Comparison of ENCODE assay signal across 21 cellular contexts in the genomic region with DNA sequence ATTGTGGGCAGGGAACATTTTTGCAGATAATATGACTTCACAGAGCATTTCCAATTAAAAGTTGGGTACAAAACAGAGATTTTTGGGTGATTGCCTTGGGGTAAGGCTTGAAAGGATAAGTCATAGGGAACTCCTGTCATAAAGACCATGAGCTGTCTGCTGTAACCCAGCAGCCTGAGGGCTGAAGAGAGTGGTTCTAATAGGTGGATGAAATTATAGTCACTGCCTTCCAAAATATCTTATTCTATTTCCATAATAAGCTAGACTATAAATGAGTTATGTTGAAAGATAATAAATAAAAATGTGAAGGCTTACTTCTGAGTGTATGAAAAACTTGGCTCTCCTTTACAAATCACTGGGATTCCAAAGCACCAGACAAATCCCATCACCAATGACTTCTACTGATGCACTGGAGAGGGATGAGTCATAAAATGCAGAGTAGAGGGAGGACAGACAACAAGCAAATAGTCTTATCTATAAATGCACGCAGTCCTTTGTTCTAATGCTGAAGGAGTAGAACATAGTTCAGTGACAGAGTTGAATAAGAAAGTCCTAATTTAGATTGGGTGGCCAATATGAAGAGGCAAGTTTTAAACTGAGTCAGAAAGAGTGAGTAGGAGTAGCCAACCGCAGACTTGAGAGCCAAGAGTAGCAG.
DNase-seq lines count a peak whose midpoint lies in the region; ATAC-seq and TF ChIP-seq lines count a peak whose summit lies in the region.
"Had no signal": no experiment of that assay in that cellular context is flagged by ENCODE, and none has a peak within 500 bp of the region (broad histone marks: within the 10 kb centered on the region; RNA-seq: fewer than 3 reads in every experiment).

No MANE protein-coding gene starts in this region.

- no peak overlapping the region for H3K9ac ChIP-seq in colonic mucosa (ENCODE audit: low read depth in 2 of 2, low read length in 2 of 2)
- H3K9ac ChIP-seq: BLaER1 treated with 17β-estradiol and CSF1 and Interleukin-3, amounts not matched to agents 10 nM and 100 nM had no signal

- CTCF ChIA-PET in MCF 10A (lab: Yijun Ruan, JAX) = interaction anchor here (0.7 to 0.9 kb wide), 2 partner anchors 26 to 970 kb away, joined by 3 to 5 read pairs; no protein-coding TSS in a partner anchor

- H3K9me3 Mint-ChIP-seq in MCF 10A (ENCODE audit: unreplicated experiment) = peaks cover 7% of the 10 kb centered on the region

- H3K27ac ChIP-seq in breast epithelium = no peak overlapping the region
- no peak overlapping the region for H3K27ac ChIP-seq in colonic mucosa
- H3K27ac ChIP-seq: BLaER1 treated with 17β-estradiol and CSF1 and Interleukin-3, amounts not matched to agents 10 nM and 100 nM; upper lobe of left lung had no signal

- H3K27me3 Mint-ChIP-seq in MCF 10A (ENCODE audit: insufficient read depth, unreplicated experiment) = no peaks in the 10 kb centered on the region
- H3K27me3 Mint-ChIP-seq: activated CD4-positive, alpha-beta T cell treated with anti-CD3 and anti-CD28 coated beads for 36 hours had no signal

- no peak overlapping the region for H3K4me3 ChIP-seq in breast epithelium
- H3K4me3 ChIP-seq in fibroblast of pulmonary artery (replicated peaks; ENCODE audit: low read depth, low read length) = no peak overlapping the region
- no peak overlapping the region for H3K4me3 ChIP-seq in colonic mucosa
- H3K4me3 ChIP-seq: BLaER1 treated with 17β-estradiol and CSF1 and Interleukin-3, amounts not matched to agents 10 nM and 100 nM; K562; upper lobe of left lung had no signal

- no peak for ATAC-seq in GM18870 (IDR thresholded peaks at IDR 0.05; ENCODE audit: unreplicated experiment)
- ATAC-seq: activated CD4-positive, alpha-beta T cell treated with anti-CD3 and anti-CD28 coated beads for 36 hours; activated T-cell treated with anti-CD3 and anti-CD28 coated beads, Interleukin-2, amount 50 U/mL, for 4 hours; K562; Panc1 had no signal

- no peak overlapping the region for H3K4me3 Mint-ChIP-seq in MCF 10A (ENCODE audit: unreplicated experiment)
- H3K4me3 Mint-ChIP-seq: activated CD4-positive, alpha-beta T cell treated with anti-CD3 and anti-CD28 coated beads for 36 hours; activated T-cell treated with anti-CD3 and anti-CD28 coated beads, Interleukin-2, amount 50 U/mL, for 4 hours had no signal

- H3K27me3 ChIP-seq in breast epithelium (no peaks in the 10 kb centered on the region), colonic mucosa (no peaks in the 10 kb centered on the region)
- H3K27me3 ChIP-seq: BLaER1 treated with 17β-estradiol and CSF1 and Interleukin-3, amounts not matched to agents 10 nM and 100 nM; upper lobe of left lung had no signal

- H3K4me1 ChIP-seq in breast epithelium (no peaks in the 10 kb centered on the region), colonic mucosa (no peaks in the 10 kb centered on the region)
- H3K4me1 ChIP-seq: BLaER1 treated with 17β-estradiol and CSF1 and Interleukin-3, amounts not matched to agents 10 nM and 100 nM; Caco-2; upper lobe of left lung had no signal

- TF ChIP-seq POLR2A in breast epithelium (IDR thresholded peaks at IDR 0.05) = no peak

- DNase-seq in MCF 10A (ENCODE audit: unreplicated experiment) (peak; percentile 4), breast epithelium (ENCODE audit: low spot score in 2 of 2) (no peak), T1000 (lab: John Stamatoyannopoulos, UW) (peak; percentile 16), fibroblast of pulmonary artery (ENCODE audit: low read depth) (peak; percentile 96), colonic mucosa (no peak), ureter (ENCODE audit: low spot score) (no peak), COR-L47 (lab: John Stamatoyannopoulos, UW) (no peak)
- DNase-seq: activated CD4-positive, alpha-beta T cell treated with anti-CD3 and anti-CD28 coated beads for 36 hours; activated naive CD4-positive, alpha-beta T cell; activated T-cell treated with anti-CD3 and anti-CD28 coated beads, Interleukin-2, amount 50 U/mL, for 4 hours; Caco-2; head of caudate nucleus; NCI-H1436; NCI-H510A; NK-92 treated with Interleukin-12 subunit alpha and Interleukin-12 subunit beta, amount 100 ng/mL, for 24 hours; nucleus accumbens; upper lobe of left lung had no signal

- intact Hi-C loops in MCF 10A (cut with micrococcal nuclease) = no loop called here
- intact Hi-C loops in breast epithelium (cut with DNase I; ENCODE audit: low total_unique reads) = no loop called here
- intact Hi-C loops in colonic mucosa (cut with DNase I) = no loop called here

- H3K36me3 Mint-ChIP-seq in MCF 10A (ENCODE audit: insufficient read depth, unreplicated experiment) = no peaks in the 10 kb centered on the region

- H3K4me1 Mint-ChIP-seq in MCF 10A (ENCODE audit: insufficient read depth, unreplicated experiment) = peaks cover 29% of the 10 kb centered on the region
- H3K4me1 Mint-ChIP-seq: activated CD4-positive, alpha-beta T cell treated with anti-CD3 and anti-CD28 coated beads for 36 hours had no signal

- H3K9me3 ChIP-seq in breast epithelium (no peaks in the 10 kb centered on the region), colonic mucosa (no peaks in the 10 kb centered on the region)
- H3K9me3 ChIP-seq: BLaER1 treated with 17β-estradiol and CSF1 and Interleukin-3, amounts not matched to agents 10 nM and 100 nM; Caco-2; upper lobe of left lung had no signal

- no TSS peak for BruUV-seq in MCF 10A (replicated peaks; lab: Mats Ljungman, UMichigan)

- POLR2A ChIA-PET in MCF 10A (lab: Yijun Ruan, JAX) = interaction anchor here (1.1 kb wide), 1 partner anchor 18 kb away, joined by 3 read pairs; no protein-coding TSS in a partner anchor

- H3K36me3 ChIP-seq in breast epithelium (no peaks in the 10 kb centered on the region), colonic mucosa (no peaks in the 10 kb centered on the region)
- H3K36me3 ChIP-seq: BLaER1 treated with 17β-estradiol and CSF1 and Interleukin-3, amounts not matched to agents 10 nM and 100 nM; upper lobe of left lung had no signal

- TF ChIP-seq CTCF in MCF 10A (IDR thresholded peaks at IDR 0.05; ENCODE audit: unreplicated experiment) = no peak
- no peak for TF ChIP-seq CTCF in breast epithelium (IDR thresholded peaks at IDR 0.05)
- TF ChIP-seq CTCF in fibroblast of pulmonary artery (IDR thresholded peaks at IDR 0.05; ENCODE audit: low read length, missing control alignments) = no peak
- no peak for TF ChIP-seq CTCF in colonic mucosa (IDR thresholded peaks at IDR 0.05)

- no peak overlapping the region for H3K27ac Mint-ChIP-seq in MCF 10A (ENCODE audit: low read depth, unreplicated experiment)
- H3K27ac Mint-ChIP-seq: activated CD4-positive, alpha-beta T cell treated with anti-CD3 and anti-CD28 coated beads for 36 hours had no signal

Comparison
In these comparisons a context has a peak if more than half of its experiments do, and no peak if none do; other contexts are left out.
1. DNase-seq: peak in MCF 10A (single experiment), T1000 (single experiment) and fibroblast of pulmonary artery (single experiment); none in breast epithelium (0 of 2), colonic mucosa (single experiment), ureter (single experiment) and COR-L47 (single experiment).